ENCODE assay signal across 17 cellular contexts in the genomic region with DNA sequence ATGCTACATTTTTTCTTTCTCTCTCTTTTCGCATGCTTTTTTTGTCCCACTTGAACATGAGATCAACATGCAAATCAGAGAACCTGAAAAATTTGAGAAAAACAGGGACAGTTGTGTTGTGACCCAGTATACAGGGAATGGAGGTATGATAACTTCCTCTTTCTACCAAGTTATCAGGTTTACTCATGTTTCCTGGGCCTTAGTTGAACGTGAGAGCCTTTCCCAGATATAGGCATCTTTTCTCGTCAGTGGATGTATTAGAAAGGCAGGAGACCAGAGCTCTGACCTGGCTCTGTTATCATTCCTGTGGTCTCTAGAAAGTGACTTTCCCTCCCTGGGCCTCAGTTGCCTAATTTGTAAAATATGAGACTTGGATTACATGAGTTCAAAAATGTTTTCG.
"Had no signal": no experiment of that assay in that cellular context is flagged by ENCODE, and none has a peak within 500 bp of the region (broad histone marks: within the 10 kb centered on the region; RNA-seq: fewer than 3 reads in every experiment).

No MANE protein-coding gene starts in this region.

- H3K36me3 Mint-ChIP-seq: neural progenitor cell had no signal

- H3K27ac Mint-ChIP-seq: activated CD4-positive, alpha-beta memory T cell treated with anti-CD3 and anti-CD28 coated beads, Interleukin-2, amount 10 ng/mL, durations not matched to agents 7 days and 5 days; neural progenitor cell had no signal

- H3K4me3 Mint-ChIP-seq: activated CD4-positive, alpha-beta memory T cell treated with anti-CD3 and anti-CD28 coated beads, Interleukin-2, amount 10 ng/mL, durations not matched to agents 7 days and 5 days; neural progenitor cell had no signal

- H3K4me2 ChIP-seq: hepatocyte, neural progenitor cell had no signal

- H3K27me3 Mint-ChIP-seq: activated CD4-positive, alpha-beta memory T cell treated with anti-CD3 and anti-CD28 coated beads, Interleukin-2, amount 10 ng/mL, durations not matched to agents 7 days and 5 days had no signal

- H3K9me3 ChIP-seq: breast epithelium, gastroesophageal sphincter, lower lobe of right lung, tibial artery, uterus had no signal

- H3K27me3 ChIP-seq: breast epithelium, gastroesophageal sphincter, hepatocyte, neural progenitor cell, tibial artery, uterus had no signal

- H3K4me3 ChIP-seq: breast epithelium, gastroesophageal sphincter, hepatocyte, lower lobe of right lung, neural progenitor cell, tibial artery, uterus had no signal

- H3K79me2 ChIP-seq: hepatocyte, parathyroid adenoma had no signal

- H3K36me3 ChIP-seq: breast epithelium, gastroesophageal sphincter, lower lobe of right lung, neural progenitor cell, tibial artery, uterus had no signal

- H2AFZ ChIP-seq: hepatocyte, neural progenitor cell, parathyroid adenoma had no signal

- H3K27ac ChIP-seq: breast epithelium, gastroesophageal sphincter, hepatocyte, lower lobe of right lung, neural progenitor cell, parathyroid adenoma, tibial artery, uterus had no signal

- DNase-seq: activated CD4-positive, alpha-beta memory T cell treated with anti-CD3 and anti-CD28 coated beads, Interleukin-2, amount 10 ng/mL, durations not matched to agents 7 days and 5 days; activated CD8-positive, alpha-beta memory T cell treated with anti-CD3 and anti-CD28 coated beads, Interleukin-2, amount 50 U/mL, for 48 hours; activated naive CD4-positive, alpha-beta T cell treated with Interleukin-2 at 50 U/mL for 16 hours; anterior cingulate cortex; dermis blood vessel endothelial cell; lower lobe of right lung; midbrain; stimulated activated CD4-positive, alpha-beta T cell treated with anti-CD3 and anti-CD28 coated beads, Interleukin-15, amount 100 ng/mL, for 24 hours; stimulated activated CD4-positive, alpha-beta T cell treated with anti-CD3 and anti-CD28 coated beads, Interleukin-4, amount 100 ng/mL, for 4 hours; T-helper 1 cell; tibial artery; uterus had no signal

- H3K9ac ChIP-seq: neural progenitor cell, parathyroid adenoma had no signal

- H3K4me1 ChIP-seq: breast epithelium, gastroesophageal sphincter, lower lobe of right lung, parathyroid adenoma, uterus had no signal

- H3K9me3 Mint-ChIP-seq: activated CD4-positive, alpha-beta memory T cell treated with anti-CD3 and anti-CD28 coated beads, Interleukin-2, amount 10 ng/mL, durations not matched to agents 7 days and 5 days; neural progenitor cell had no signal

- ATAC-seq: gastroesophageal sphincter, lower lobe of right lung had no signal
